In genomic region chr1:145995964-145996432, GRCh38 we compare ENCODE assay signal across 6 cellular contexts. TPM values are rescaled to one million over a fixed set of nuclear protein-coding genes. Genes with fewer than 3 reads are reported as not detected.
DNase-seq lines count a peak whose midpoint lies in the region; ATAC-seq and TF ChIP-seq lines count a peak whose summit lies in the region.

No MANE protein-coding gene starts in this region.

- no peaks in the 10 kb centered on the region for H3K9me3 ChIP-seq in CD4-positive, alpha-beta T cell (ENCODE audit: control insufficient read depth, low read length)
- H3K9me3 ChIP-seq in iPS-18c (ENCODE audit: control insufficient read depth, insufficient read depth, low read length) = no peaks in the 10 kb centered on the region

- no peaks in the 10 kb centered on the region for H3K27me3 Mint-ChIP-seq in CD4-positive, alpha-beta T cell

- H3K9me3 Mint-ChIP-seq in CD4-positive, alpha-beta T cell = no peaks in the 10 kb centered on the region

- DNase-seq in CD4-positive, alpha-beta T cell = peak in 1 of 10 experiments; percentile 15
- DNase-seq in NCI-H2081 treated with DMSO at 0.1 percent for 48 hours (lab: John Stamatoyannopoulos, UW) (no peak), epidermal melanocyte (ENCODE audit: insufficient read length, low spot score) (no peak)

- intact Hi-C loops in CD4-positive, alpha-beta T cell (cut with DNase I, micrococcal nuclease) = loop anchor here (1.0 to 5.0 kb wide), 5 partner anchors 8 to 77 kb away; partner anchors contain the start of genes ANKRD34A (in 1 of the 2), PEX11B (in 1 of the 2), POLR3GL (in 1 of the 2) and RBM8A (in 1 of the 2)

- POLR2A ChIA-PET in CD4-positive, alpha-beta T cell (lab: Charles Lee) = interaction anchor here (0.7 to 11.8 kb wide), 16 partner anchors 9 to 172 kb away, joined by 3 to 625 read pairs (median 34); partner anchors contain the start of genes ANKRD34A, ANKRD35, LIX1L and NUDT17

- peaks cover 72% of the 10 kb centered on the region for H3K4me1 Mint-ChIP-seq in CD4-positive, alpha-beta T cell (ENCODE audit: low read depth)

- peak overlapping the region; percentile 95 for H3K27ac Mint-ChIP-seq in CD4-positive, alpha-beta T cell

- CTCF ChIA-PET in CD4-positive, alpha-beta T cell (lab: Charles Lee) = interaction anchor here (3.1 to 6.3 kb wide), 2 partner anchors 11 to 16 kb away, joined by 21 to 61 read pairs; no protein-coding TSS in a partner anchor

- peak overlapping the region; percentile 56 for H3K4me3 ChIP-seq in iPS-18c (ENCODE audit: insufficient read depth, low read depth, low read length)

- peak overlapping the region; percentile 91 for H3K27ac ChIP-seq in CD4-positive, alpha-beta T cell (ENCODE audit: low read depth, low read length)

- no peak for TF ChIP-seq CTCF in CD4-positive, alpha-beta T cell (IDR thresholded peaks at IDR 0.05)

- no peak for ATAC-seq in CD4-positive, alpha-beta T cell (ENCODE audit: poor library complexity)
- ATAC-seq in SK-N-SH treated with all-trans-retinoic acid at 6 μM for 48 hours (peak; percentile 33), GM21717 (IDR thresholded peaks at IDR 0.05; ENCODE audit: unreplicated experiment) (no peak)

- peaks cover 68% of the 10 kb centered on the region for H3K36me3 Mint-ChIP-seq in CD4-positive, alpha-beta T cell (ENCODE audit: low read depth)

- H3K4me3 Mint-ChIP-seq in CD4-positive, alpha-beta T cell = peak overlapping the region; percentile 95

- no peaks in the 10 kb centered on the region for H3K27me3 ChIP-seq in CD4-positive, alpha-beta T cell (ENCODE audit: control insufficient read depth, insufficient read depth, low read length)

TF ChIP-seq in SK-N-SH treated with all-trans-retinoic acid at 6 μM for 48 hours, 23 proteins besides CTCF, POLR2A, EP300 and RAD21:
- TF ChIP-seq ZC3H10 (CRISPR knock-in tag; IDR thresholded peaks at IDR 0.05) = no peak

RNA-seq across cellular contexts. Expression of gene TXNIP, which starts 0.4 kb away (rescaled TPM):
- 1,000 to 10,000 TPM; 1,317 to 1,358 TPM for total RNA-seq in CD4-positive, alpha-beta T cell

RNA-seq across cellular contexts. Expression of gene HJV, which starts 25.5 kb away (rescaled TPM):
- total RNA-seq in CD4-positive, alpha-beta T cell = not detected

RNA-seq across cellular contexts. Expression of gene POLR3GL, which starts 31.5 kb away (rescaled TPM):
- total RNA-seq in CD4-positive, alpha-beta T cell = 10 to 100 TPM; 17.2 to 17.8 TPM

RNA-seq across cellular contexts. Expression of gene ANKRD34A, which starts 31.6 kb away (rescaled TPM):
- under 1 TPM; 0.42 to 0.47 TPM for total RNA-seq in CD4-positive, alpha-beta T cell

RNA-seq across cellular contexts. Expression of gene LIX1L, which starts 38.2 kb away (rescaled TPM):
- 10 to 100 TPM; 21.4 to 21.5 TPM for total RNA-seq in CD4-positive, alpha-beta T cell
